Comparison of ENCODE assay signal across 1 cellular context in genomic region chr7:131194070-131194865, GRCh38.
TF ChIP-seq lines count a peak whose summit lies in the region.

No MANE protein-coding gene starts in this region.

TF ChIP-seq in HepG2, 621 proteins besides CTCF, POLR2A, EP300 and RAD21 (continued from another document):
- TF ChIP-seq ZNF318 (CRISPR knock-in tag; IDR thresholded peaks at IDR 0.05) (no peak), SYNCRIP (IDR thresholded peaks at IDR 0.05; ENCODE audit: insufficient read depth, low read depth, low read length) (no peak), MED1 (CRISPR knock-in tag; IDR thresholded peaks at IDR 0.05) (no peak), FOXO4 (CRISPR knock-in tag; conservative IDR thresholded peaks at IDR 0.05) (no peak), ZBTB33 (CRISPR knock-in tag; IDR thresholded peaks at IDR 0.05) (no peak), CEBPG (CRISPR knock-in tag; IDR thresholded peaks at IDR 0.05) (peak; percentile 52), MEIS2 (CRISPR knock-in tag; IDR thresholded peaks at IDR 0.05) (no peak), SNAPC5 (CRISPR knock-in tag; IDR thresholded peaks at IDR 0.05; ENCODE audit: borderline replicate concordance) (no peak), SMC3 (IDR thresholded peaks at IDR 0.05; ENCODE audit: low read length) (0 out of 2 replicates have a peak, but pooled peaks have one; percentile 2), ZNF839 (CRISPR knock-in tag; IDR thresholded peaks at IDR 0.05; ENCODE audit: borderline replicate concordance) (no peak), RFX3 (CRISPR knock-in tag; IDR thresholded peaks at IDR 0.05) (no peak), MTERF4 (CRISPR knock-in tag; IDR thresholded peaks at IDR 0.05) (no peak), ZBTB4 (CRISPR knock-in tag; IDR thresholded peaks at IDR 0.05; ENCODE audit: borderline replicate concordance) (no peak), SIX4 (CRISPR knock-in tag; IDR thresholded peaks at IDR 0.05) (no peak), ZNF768 (CRISPR knock-in tag; IDR thresholded peaks at IDR 0.05) (no peak), ZFP36 (IDR thresholded peaks at IDR 0.05; ENCODE audit: borderline replicate concordance, low read depth, low read length, partially characterized antibody) (no peak), ELF1 (CRISPR knock-in tag; IDR thresholded peaks at IDR 0.05) (no peak), SRSF1 (optimal IDR thresholded peaks at IDR 0.05; ENCODE audit: low read depth, low read length) (no peak), TFDP1 (CRISPR knock-in tag; IDR thresholded peaks at IDR 0.05; ENCODE audit: borderline replicate concordance) (no peak), ZFP90 (CRISPR knock-in tag; IDR thresholded peaks at IDR 0.05; ENCODE audit: borderline replicate concordance) (no peak)
TF ChIP-seq in HepG2: peak in this region for 3.
